In the genomic region with DNA sequence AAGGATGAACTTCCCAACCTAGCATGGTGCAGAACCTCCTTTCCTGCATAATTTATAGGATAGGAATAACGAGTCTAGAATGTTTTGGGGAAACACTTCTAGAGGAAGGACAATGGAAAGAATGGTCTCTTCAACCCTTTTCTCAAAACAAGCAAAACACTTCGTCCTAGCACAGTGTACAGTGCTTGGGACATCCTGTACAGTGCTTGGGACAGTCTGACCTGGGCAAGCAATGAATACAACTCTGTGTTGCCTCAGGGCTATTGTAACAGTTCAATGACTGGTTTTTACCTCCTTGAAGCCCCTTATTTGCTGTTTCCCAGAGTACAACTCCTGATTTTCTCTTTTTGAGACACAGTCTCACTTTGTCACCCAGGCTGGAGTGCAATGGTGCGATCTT, we compare ENCODE assay signal across 2 cellular contexts.
TF ChIP-seq lines count a peak whose summit lies in the region.

No MANE protein-coding gene starts in this region.

TF ChIP-seq in IMR-90, 13 proteins besides CTCF, POLR2A, EP300 and RAD21:
- TF ChIP-seq RFX5 (IDR thresholded peaks at IDR 0.05; ENCODE audit: low read depth, low read length) = no peak
- no peak for TF ChIP-seq CEBPB (IDR thresholded peaks at IDR 0.05; ENCODE audit: low read depth, low read length)
- TF ChIP-seq, protein P1, sequence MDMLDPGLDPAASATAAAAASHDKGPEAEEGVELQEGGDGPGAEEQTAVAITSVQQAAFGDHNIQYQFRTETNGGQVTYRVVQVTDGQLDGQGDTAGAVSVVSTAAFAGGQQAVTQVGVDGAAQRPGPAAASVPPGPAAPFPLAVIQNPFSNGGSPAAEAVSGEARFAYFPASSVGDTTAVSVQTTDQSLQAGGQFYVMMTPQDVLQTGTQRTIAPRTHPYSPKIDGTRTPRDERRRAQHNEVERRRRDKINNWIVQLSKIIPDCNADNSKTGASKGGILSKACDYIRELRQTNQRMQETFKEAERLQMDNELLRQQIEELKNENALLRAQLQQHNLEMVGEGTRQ (IDR thresholded peaks at IDR 0.05; ENCODE audit: low read depth, low read length) = no peak
- TF ChIP-seq MAFK (IDR thresholded peaks at IDR 0.05; ENCODE audit: low read depth, low read length) = no peak
- no peak for TF ChIP-seq CHD1 (IDR thresholded peaks at IDR 0.05; ENCODE audit: low read depth, low read length)
- no peak for TF ChIP-seq FOS (IDR thresholded peaks at IDR 0.05; ENCODE audit: low read depth, low read length)
- no peak for TF ChIP-seq MXI1 (IDR thresholded peaks at IDR 0.05; ENCODE audit: borderline replicate concordance, low read depth, low read length)
- TF ChIP-seq BHLHE40 (IDR thresholded peaks at IDR 0.05; ENCODE audit: low read depth, low read length) = no peak
- no peak for TF ChIP-seq MAZ (IDR thresholded peaks at IDR 0.05; ENCODE audit: borderline replicate concordance, low read depth, low read length)
- no peak for TF ChIP-seq NFE2L2 (IDR thresholded peaks at IDR 0.05; ENCODE audit: low read depth, low read length)
- TF ChIP-seq RCOR1 (IDR thresholded peaks at IDR 0.05; ENCODE audit: insufficient replicate concordance, low read length) = no peak
- TF ChIP-seq SMC3 (IDR thresholded peaks at IDR 0.05; ENCODE audit: low read depth, low read length) = no peak
- TF ChIP-seq, protein P2, sequence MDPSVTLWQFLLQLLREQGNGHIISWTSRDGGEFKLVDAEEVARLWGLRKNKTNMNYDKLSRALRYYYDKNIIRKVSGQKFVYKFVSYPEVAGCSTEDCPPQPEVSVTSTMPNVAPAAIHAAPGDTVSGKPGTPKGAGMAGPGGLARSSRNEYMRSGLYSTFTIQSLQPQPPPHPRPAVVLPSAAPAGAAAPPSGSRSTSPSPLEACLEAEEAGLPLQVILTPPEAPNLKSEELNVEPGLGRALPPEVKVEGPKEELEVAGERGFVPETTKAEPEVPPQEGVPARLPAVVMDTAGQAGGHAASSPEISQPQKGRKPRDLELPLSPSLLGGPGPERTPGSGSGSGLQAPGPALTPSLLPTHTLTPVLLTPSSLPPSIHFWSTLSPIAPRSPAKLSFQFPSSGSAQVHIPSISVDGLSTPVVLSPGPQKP (IDR thresholded peaks at IDR 0.05; ENCODE audit: borderline replicate concordance, low read depth, low read length) = no peak

TF ChIP-seq in H1, 55 proteins besides CTCF, POLR2A, EP300 and RAD21:
- TF ChIP-seq SIN3A (conservative IDR thresholded peaks at IDR 0.05 in 1 of 2, IDR thresholded peaks at IDR 0.05 in 1 of 2; ENCODE audit: low read depth in 1 of 2, low read length in 2 of 2) (no peak), TAF7 (optimal IDR thresholded peaks at IDR 0.05; ENCODE audit: borderline replicate concordance, low read depth, low read length) (no peak), HDAC6 (IDR thresholded peaks at IDR 0.05; ENCODE audit: low read depth, low read length) (no peak), ZNF274 (IDR thresholded peaks at IDR 0.05; ENCODE audit: borderline replicate concordance, extremely low read depth, low read length) (no peak)
- TF ChIP-seq, protein P3, sequence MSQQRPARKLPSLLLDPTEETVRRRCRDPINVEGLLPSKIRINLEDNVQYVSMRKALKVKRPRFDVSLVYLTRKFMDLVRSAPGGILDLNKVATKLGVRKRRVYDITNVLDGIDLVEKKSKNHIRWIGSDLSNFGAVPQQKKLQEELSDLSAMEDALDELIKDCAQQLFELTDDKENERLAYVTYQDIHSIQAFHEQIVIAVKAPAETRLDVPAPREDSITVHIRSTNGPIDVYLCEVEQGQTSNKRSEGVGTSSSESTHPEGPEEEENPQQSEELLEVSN (IDR thresholded peaks at IDR 0.05) = no peak
